In genomic region chr12:32489070-32489469, GRCh38 we compare ENCODE assay signal across 15 cellular contexts.
DNase-seq lines count a peak whose midpoint lies in the region; ATAC-seq and TF ChIP-seq lines count a peak whose summit lies in the region.
"Had no signal": no experiment of that assay in that cellular context is flagged by ENCODE, and none has a peak within 500 bp of the region (broad histone marks: within the 10 kb centered on the region; RNA-seq: fewer than 3 reads in every experiment).

No MANE protein-coding gene starts in this region.

- POLR2A ChIA-PET in GM10248 (lab: Yijun Ruan, JAX): no interaction called here

- H3K27me3 ChIP-seq in psoas muscle (ENCODE audit: insufficient read depth in 3 of 3, low read length in 2 of 3): no peaks in the 10 kb centered on the region

- H3K36me3 ChIP-seq in psoas muscle (ENCODE audit: insufficient read depth in 1 of 2, low read depth in 1 of 2): no peaks in the 10 kb centered on the region
- H3K36me3 ChIP-seq: HAP-1 had no signal

- no peak overlapping the region for H3K4me3 ChIP-seq in psoas muscle
- H3K4me3 ChIP-seq: HAP-1 had no signal

- peaks cover 30% of the 10 kb centered on the region for H3K4me1 ChIP-seq in psoas muscle
- H3K4me1 ChIP-seq: HAP-1 had no signal

- intact Hi-C loops in psoas muscle (cut with DNase I): no loop called here

- no peaks in the 10 kb centered on the region for H3K9me3 ChIP-seq in psoas muscle
- H3K9me3 ChIP-seq: HAP-1 had no signal

- WGBS in psoas muscle, 3 donors: 31 to 39% (median 38%) methylated on average over 2 of the region's 2 CpGs

- TF ChIP-seq CTCF in psoas muscle (IDR thresholded peaks at IDR 0.05): no peak
- TF ChIP-seq CTCF in GM10248 (IDR thresholded peaks at IDR 0.05; ENCODE audit: control extremely low read depth, extremely low read depth, low read depth, missing control alignments): no peak

- peak overlapping the region; percentile 31 for H3K27ac ChIP-seq in psoas muscle

- CTCF ChIA-PET in GM10248 (lab: Yijun Ruan, JAX): interaction anchor here (1.3 kb wide), 1 partner anchor 33 kb away, joined by 3 read pairs; no protein-coding TSS in a partner anchor

- peak in 3 of 4 donors; percentile 38 to 72 (median 45) for ATAC-seq in psoas muscle
- no peak for ATAC-seq in GM19397 (IDR thresholded peaks at IDR 0.05; ENCODE audit: unreplicated experiment)
- ATAC-seq: Right ventricle myocardium inferior had no signal

- DNase-seq in DMS 273 treated with DMSO at 0.1 percent for 48 hours (lab: John Stamatoyannopoulos, UW): peak; percentile 65
- DNase-seq in NCI-H1694 treated with DMSO at 0.1 percent for 48 hours (lab: John Stamatoyannopoulos, UW): peak; percentile 24
- DNase-seq in fibroblast of gingiva (ENCODE audit: low read depth): peak; percentile 22
- DNase-seq in psoas muscle: no peak
- no peak for DNase-seq in NCI-H1105 treated with DMSO at 0.1 percent for 48 hours (lab: John Stamatoyannopoulos, UW)
- no peak for DNase-seq in GM10248 (ENCODE audit: extremely low spot score)
- DNase-seq: C1 segment of cervical spinal cord, DMS79 treated with DMSO at 0.1 percent for 48 hours, MV-4-11, NCI-H1417, NCI-H1930, SW 1271 had no signal

Comparison
In these comparisons a context has a peak if more than half of its experiments do, and no peak if none do; other contexts are left out.
1. DNase-seq: peak in DMS 273 treated with DMSO at 0.1 percent for 48 hours (single experiment), NCI-H1694 treated with DMSO at 0.1 percent for 48 hours (single experiment) and fibroblast of gingiva (single experiment); none in psoas muscle (0 of 2), NCI-H1105 treated with DMSO at 0.1 percent for 48 hours (single experiment) and GM10248 (single experiment).